ENCODE assay signal across 17 cellular contexts in the genomic region with DNA sequence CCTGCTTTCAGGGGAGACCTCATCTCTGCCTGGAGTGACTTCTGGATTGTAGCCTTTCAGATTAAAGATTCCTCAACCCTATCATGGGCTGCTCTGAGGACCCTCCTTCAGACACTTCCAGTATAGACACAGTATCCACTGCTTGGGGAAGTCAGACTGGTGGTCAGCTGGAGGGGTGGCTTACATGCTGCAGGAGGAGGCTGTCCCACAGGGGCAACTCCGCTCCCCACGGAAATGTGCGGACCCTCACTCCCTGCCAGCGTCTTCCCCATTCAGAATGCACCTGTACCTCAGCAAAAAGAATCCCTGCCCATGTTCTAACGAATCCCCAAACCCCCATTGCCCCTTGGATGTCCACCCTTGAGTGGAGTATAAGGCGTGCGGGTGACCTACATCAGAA.
DNase-seq lines count a peak whose midpoint lies in the region; ATAC-seq and TF ChIP-seq lines count a peak whose summit lies in the region.
"Had no signal": no experiment of that assay in that cellular context is flagged by ENCODE, and none has a peak within 500 bp of the region (broad histone marks: within the 10 kb centered on the region; RNA-seq: fewer than 3 reads in every experiment).

No MANE protein-coding gene starts in this region.

- H3K27me3 Mint-ChIP-seq in dendritic cell treated with granulocyte-macrophage colony-stimulating factor and Interleukin-4, amounts not matched to agents 40 ng/mL and 50 ng/mL, for 4 days, result no peaks in the 10 kb centered on the region

- ATAC-seq in Right ventricle myocardium inferior (no peak), GM18858 (IDR thresholded peaks at IDR 0.05; ENCODE audit: unreplicated experiment) (no peak)
- ATAC-seq in stimulated activated effector memory CD8-positive, alpha-beta T cell treated with anti-CD3 and anti-CD28 coated beads, Interleukin-12 subunit alpha, Interleukin-12 subunit beta, amount 100 ng/mL, for 72 hours, result peak; percentile 21
- ATAC-seq: GM23338 had no signal

- peak overlapping the region; percentile 90 for H3K27ac Mint-ChIP-seq in dendritic cell treated with granulocyte-macrophage colony-stimulating factor and Interleukin-4, amounts not matched to agents 40 ng/mL and 50 ng/mL, for 4 days
- no peak overlapping the region for H3K27ac Mint-ChIP-seq in stimulated activated effector memory CD8-positive, alpha-beta T cell treated with anti-CD3 and anti-CD28 coated beads, Interleukin-12 subunit alpha, Interleukin-12 subunit beta, amount 100 ng/mL, for 72 hours
- H3K27ac Mint-ChIP-seq: CD4-positive, alpha-beta memory T cell; GM23338 had no signal

- H3K4me3 ChIP-seq in right atrium auricular region (no peak overlapping the region), colonic mucosa (no peak overlapping the region)
- H3K4me3 ChIP-seq: BLaER1, GM23338 had no signal

- H3K4me3 Mint-ChIP-seq in dendritic cell treated with granulocyte-macrophage colony-stimulating factor and Interleukin-4, amounts not matched to agents 40 ng/mL and 50 ng/mL, for 4 days, result no peak overlapping the region
- H3K4me3 Mint-ChIP-seq in stimulated activated effector memory CD8-positive, alpha-beta T cell treated with anti-CD3 and anti-CD28 coated beads, Interleukin-12 subunit alpha, Interleukin-12 subunit beta, amount 100 ng/mL, for 72 hours, result no peak overlapping the region
- H3K4me3 Mint-ChIP-seq: CD14-positive monocyte; CD4-positive, alpha-beta memory T cell; GM23338 had no signal

- intact Hi-C loops in Right ventricle myocardium inferior (cut with DNase I), result no loop called here
- intact Hi-C loops in dendritic cell treated with granulocyte-macrophage colony-stimulating factor and Interleukin-4, amounts not matched to agents 40 ng/mL and 50 ng/mL, for 4 days (cut with micrococcal nuclease), result no loop called here
- intact Hi-C loops in colonic mucosa (cut with DNase I), result no loop called here

- no peak overlapping the region for H3K9ac ChIP-seq in colonic mucosa (ENCODE audit: low read depth in 2 of 2, low read length in 2 of 2)
- H3K9ac ChIP-seq: BLaER1 had no signal

- H3K9me3 Mint-ChIP-seq in dendritic cell treated with granulocyte-macrophage colony-stimulating factor and Interleukin-4, amounts not matched to agents 40 ng/mL and 50 ng/mL, for 4 days, result no peaks in the 10 kb centered on the region
- H3K9me3 Mint-ChIP-seq in stimulated activated effector memory CD8-positive, alpha-beta T cell treated with anti-CD3 and anti-CD28 coated beads, Interleukin-12 subunit alpha, Interleukin-12 subunit beta, amount 100 ng/mL, for 72 hours, result no peaks in the 10 kb centered on the region
- H3K9me3 Mint-ChIP-seq: CD4-positive, alpha-beta memory T cell; GM23338 had no signal

- H3K9me3 ChIP-seq in right atrium auricular region (no peaks in the 10 kb centered on the region), colonic mucosa (no peaks in the 10 kb centered on the region)
- H3K9me3 ChIP-seq: BLaER1 had no signal

- DNase-seq in Right ventricle myocardium inferior (ENCODE audit: missing footprints), result peak; percentile 45
- no peak for DNase-seq in right atrium auricular region (ENCODE audit: low spot score)
- no peak for DNase-seq in stimulated activated effector memory CD8-positive, alpha-beta T cell treated with anti-CD3 and anti-CD28 coated beads, Interleukin-12 subunit alpha, Interleukin-12 subunit beta, amount 100 ng/mL, for 72 hours (ENCODE audit: low spot score in 2 of 2)
- no peak for DNase-seq in colonic mucosa
- no peak for DNase-seq in NCI-H1092 treated with DMSO at 0.1 percent for 48 hours (lab: John Stamatoyannopoulos, UW)
- DNase-seq: 8988T; CD4-positive, alpha-beta memory T cell; DMS153; DMS79; GDM1; HCEC 1CT had no signal

- H3K4me1 ChIP-seq in right atrium auricular region, result peaks cover 0 to 27% of the 10 kb centered on the region in 2 donors
- H3K4me1 ChIP-seq in colonic mucosa, result no peaks in the 10 kb centered on the region

- H3K4me1 Mint-ChIP-seq in dendritic cell treated with granulocyte-macrophage colony-stimulating factor and Interleukin-4, amounts not matched to agents 40 ng/mL and 50 ng/mL, for 4 days (ENCODE audit: low read depth), result peaks cover 49% of the 10 kb centered on the region
- no peaks in the 10 kb centered on the region for H3K4me1 Mint-ChIP-seq in stimulated activated effector memory CD8-positive, alpha-beta T cell treated with anti-CD3 and anti-CD28 coated beads, Interleukin-12 subunit alpha, Interleukin-12 subunit beta, amount 100 ng/mL, for 72 hours
- H3K4me1 Mint-ChIP-seq: CD4-positive, alpha-beta memory T cell had no signal

- H3K36me3 Mint-ChIP-seq in dendritic cell treated with granulocyte-macrophage colony-stimulating factor and Interleukin-4, amounts not matched to agents 40 ng/mL and 50 ng/mL, for 4 days (ENCODE audit: low read depth), result no peaks in the 10 kb centered on the region
- H3K36me3 Mint-ChIP-seq in stimulated activated effector memory CD8-positive, alpha-beta T cell treated with anti-CD3 and anti-CD28 coated beads, Interleukin-12 subunit alpha, Interleukin-12 subunit beta, amount 100 ng/mL, for 72 hours, result no peaks in the 10 kb centered on the region
- H3K36me3 Mint-ChIP-seq: CD14-positive monocyte; CD4-positive, alpha-beta memory T cell had no signal

- H3K36me3 ChIP-seq in right atrium auricular region (no peaks in the 10 kb centered on the region), colonic mucosa (no peaks in the 10 kb centered on the region)
- H3K36me3 ChIP-seq: BLaER1 had no signal

- no peaks in the 10 kb centered on the region for H3K27me3 ChIP-seq in right atrium auricular region
- no peaks in the 10 kb centered on the region for H3K27me3 ChIP-seq in colonic mucosa
- H3K27me3 ChIP-seq: BLaER1 had no signal

- H3K27ac ChIP-seq in right atrium auricular region (no peak overlapping the region), colonic mucosa (no peak overlapping the region)
- H3K27ac ChIP-seq: BLaER1, HL-60 had no signal

- TF ChIP-seq CTCF in right atrium auricular region (IDR thresholded peaks at IDR 0.05) (no peak), colonic mucosa (IDR thresholded peaks at IDR 0.05) (no peak)
